In the genomic region with DNA sequence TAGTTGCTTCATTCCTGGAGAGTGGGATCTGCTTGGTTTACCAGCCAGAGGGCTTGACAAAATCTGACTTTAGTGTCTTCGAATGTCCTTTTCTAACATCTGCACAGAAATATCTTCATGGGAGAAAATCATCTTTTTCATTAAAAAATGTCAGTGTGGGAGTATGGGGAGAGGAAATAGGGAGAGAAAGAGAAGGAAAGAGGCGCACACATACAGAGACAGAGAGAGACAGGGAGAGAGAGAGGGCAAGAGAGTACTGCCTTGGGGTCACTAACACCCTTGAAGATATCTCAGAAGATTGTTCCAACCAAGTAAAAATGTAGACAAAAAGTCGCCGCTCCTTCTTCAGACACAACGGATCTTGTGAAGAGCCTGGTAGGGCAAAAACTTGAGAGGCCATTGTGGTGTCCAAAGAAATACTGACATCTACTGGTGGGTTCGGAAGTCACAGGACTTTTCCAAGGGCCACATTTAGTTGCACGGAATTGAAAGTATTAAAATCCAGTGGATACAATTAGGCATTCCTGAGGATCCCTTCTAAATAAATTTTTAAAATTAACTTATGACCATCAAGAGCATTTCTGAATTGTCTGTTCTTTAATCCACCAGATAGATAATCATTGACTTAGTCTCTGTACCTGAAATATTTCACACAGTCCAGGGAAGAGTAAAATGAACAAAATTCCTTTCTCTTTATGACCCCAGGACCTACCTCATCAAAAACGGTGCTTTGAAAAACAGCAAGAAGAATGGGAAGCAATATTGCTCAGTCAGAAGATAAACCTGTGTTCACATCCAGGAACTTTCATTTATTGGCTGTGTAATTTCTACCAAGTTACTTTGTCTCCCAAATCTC, we compare ENCODE assay signal across 8 cellular contexts. TPM values are rescaled to one million over a fixed set of nuclear protein-coding genes. Genes with fewer than 3 reads are reported as not detected.
DNase-seq lines count a peak whose midpoint lies in the region; ATAC-seq and TF ChIP-seq lines count a peak whose summit lies in the region.

No MANE protein-coding gene starts in this region.

- WGBS in heart left ventricle, 4 donors, result 11 to 14% (median 13%) methylated on average over 8 of the region's 8 CpGs
- 8 to 14% (median 10%) methylated on average over 8 of the region's 8 CpGs for WGBS in psoas muscle, 3 donors

- H3K4me3 ChIP-seq in Caco-2 (ENCODE audit: low read depth, low read length) (no peak overlapping the region), SJCRH30 (peak overlapping the region; percentile 21), heart left ventricle (peak overlapping the region in 5 of 12 donors; percentile 16 to 42 (median 24)), psoas muscle (peak overlapping the region; percentile 28)

- no TSS peak for BruUV-seq in Caco-2 (replicated peaks; lab: Mats Ljungman, UMichigan)

- H3K27me3 ChIP-seq in Caco-2 (replicated peaks; ENCODE audit: control insufficient read depth, insufficient read depth, low read length) (no peaks in the 10 kb centered on the region), SJCRH30 (no peaks in the 10 kb centered on the region), heart left ventricle (no peaks in the 10 kb centered on the region), psoas muscle (ENCODE audit: insufficient read depth in 3 of 3, low read length in 2 of 3) (no peaks in the 10 kb centered on the region)

- H3K4me1 ChIP-seq in Caco-2, result no peaks in the 10 kb centered on the region
- H3K4me1 ChIP-seq in SJCRH30, result peaks cover 4% of the 10 kb centered on the region; the same call in 1 of the 2 replicates
- peaks cover 0 to 9% (median 0%) of the 10 kb centered on the region in 12 donors for H3K4me1 ChIP-seq in heart left ventricle
- H3K4me1 ChIP-seq in psoas muscle, result no peaks in the 10 kb centered on the region

- peak; percentile 88 to 93 for TF ChIP-seq CTCF in Caco-2 (IDR thresholded peaks at IDR 0.05; ENCODE audit: insufficient read depth in 1 of 2, low read depth in 1 of 2, low read length in 1 of 2, severe bottlenecking in 1 of 2, unreplicated experiment in 1 of 2)
- TF ChIP-seq CTCF in heart left ventricle (IDR thresholded peaks at IDR 0.05), result peak; percentile 77 to 91 (median 85)
- peak; percentile 86 for TF ChIP-seq CTCF in psoas muscle (IDR thresholded peaks at IDR 0.05)

- ATAC-seq in GM19372 (IDR thresholded peaks at IDR 0.05; ENCODE audit: low read depth, unreplicated experiment) (peak; percentile 89), heart left ventricle (peak; percentile 73 to 87 (median 84)), psoas muscle (peak; percentile 72 to 96 (median 80)), GM19328 (IDR thresholded peaks at IDR 0.05; ENCODE audit: unreplicated experiment) (no peak)
- ATAC-seq in activated naive CD8-positive, alpha-beta T cell treated with anti-CD3 and anti-CD28 coated beads, Interleukin-2, amount 10 ng/mL, durations not matched to agents 7 days and 5 days (ENCODE audit: low read depth), result peak; percentile 67

- no peak overlapping the region for H3K27ac Mint-ChIP-seq in Caco-2 (ENCODE audit: unreplicated experiment)
- peak overlapping the region; percentile 27 for H3K27ac Mint-ChIP-seq in activated naive CD8-positive, alpha-beta T cell treated with anti-CD3 and anti-CD28 coated beads, Interleukin-2, amount 10 ng/mL, durations not matched to agents 7 days and 5 days

- H3K4me1 Mint-ChIP-seq in Caco-2 (ENCODE audit: low read depth, unreplicated experiment), result peaks cover 6% of the 10 kb centered on the region
- H3K4me1 Mint-ChIP-seq in activated naive CD8-positive, alpha-beta T cell treated with anti-CD3 and anti-CD28 coated beads, Interleukin-2, amount 10 ng/mL, durations not matched to agents 7 days and 5 days, result peaks cover 8% of the 10 kb centered on the region

- POLR2A ChIA-PET in Caco-2 (lab: Charles Lee), result no interaction called here
- POLR2A ChIA-PET in activated naive CD8-positive, alpha-beta T cell treated with anti-CD3 and anti-CD28 coated beads, Interleukin-2, amount 10 ng/mL, durations not matched to agents 7 days and 5 days (lab: Charles Lee), result interaction anchor here (0.6 kb wide), 1 partner anchor 416 kb away, joined by 5 read pairs; no protein-coding TSS in a partner anchor

- CTCF ChIA-PET in Caco-2 (lab: Charles Lee), result interaction anchor here (0.9 kb wide), 1 partner anchor 27 kb away, joined by 3 read pairs; no protein-coding TSS in a partner anchor

- H3K27ac ChIP-seq in SJCRH30 (no peak overlapping the region; the same call in 1 of the 2 replicates), heart left ventricle (peak overlapping the region in 1 of 12 donors; percentile 30), psoas muscle (no peak overlapping the region)

- DNase-seq in Caco-2 (peak; percentile 56 to 75), HuH-7 (ENCODE audit: low spot score) (peak; percentile 37), SJCRH30 (peak; percentile 51 to 86), heart left ventricle (peak in 2 of 5 donors; percentile 49 to 50), psoas muscle (no peak)
- DNase-seq in activated naive CD8-positive, alpha-beta T cell treated with anti-CD3 and anti-CD28 coated beads, Interleukin-2, amount 10 ng/mL, durations not matched to agents 7 days and 5 days, result no peak

- H3K4me3 Mint-ChIP-seq in Caco-2 (ENCODE audit: unreplicated experiment), result peak overlapping the region; percentile 24
- peak overlapping the region; percentile 53 for H3K4me3 Mint-ChIP-seq in activated naive CD8-positive, alpha-beta T cell treated with anti-CD3 and anti-CD28 coated beads, Interleukin-2, amount 10 ng/mL, durations not matched to agents 7 days and 5 days

- H3K36me3 Mint-ChIP-seq in Caco-2 (ENCODE audit: insufficient read depth, unreplicated experiment), result no peaks in the 10 kb centered on the region
- peaks cover 4% of the 10 kb centered on the region for H3K36me3 Mint-ChIP-seq in activated naive CD8-positive, alpha-beta T cell treated with anti-CD3 and anti-CD28 coated beads, Interleukin-2, amount 10 ng/mL, durations not matched to agents 7 days and 5 days

- H3K27me3 Mint-ChIP-seq in Caco-2 (ENCODE audit: insufficient read depth, unreplicated experiment), result peaks cover 3% of the 10 kb centered on the region
- peaks cover 2% of the 10 kb centered on the region for H3K27me3 Mint-ChIP-seq in activated naive CD8-positive, alpha-beta T cell treated with anti-CD3 and anti-CD28 coated beads, Interleukin-2, amount 10 ng/mL, durations not matched to agents 7 days and 5 days

- intact Hi-C loops in Caco-2 (cut with micrococcal nuclease; ENCODE audit: unreplicated experiment) (loop anchor here (1.0 kb wide), 3 partner anchors 366 to 429 kb away; no protein-coding TSS in a partner anchor), heart left ventricle (cut with DNase I) (loop anchor here (1.0 to 10.0 kb wide), 11 partner anchors 177 to 430 kb away; no protein-coding TSS in a partner anchor), psoas muscle (cut with DNase I) (loop anchor here (1.0 to 5.0 kb wide), 3 partner anchors 415 to 430 kb away; no protein-coding TSS in a partner anchor)

- H3K36me3 ChIP-seq in Caco-2 (ENCODE audit: control insufficient read depth, insufficient read depth, low read length) (no peaks in the 10 kb centered on the region), SJCRH30 (no peaks in the 10 kb centered on the region), heart left ventricle (no peaks in the 10 kb centered on the region), psoas muscle (ENCODE audit: insufficient read depth in 1 of 2, low read depth in 1 of 2) (no peaks in the 10 kb centered on the region)

- H3K9me3 ChIP-seq in Caco-2, result peaks cover 24% of the 10 kb centered on the region
- peaks cover 5% of the 10 kb centered on the region; the same call in 1 of the 2 replicates for H3K9me3 ChIP-seq in SJCRH30 (replicated peaks)
- H3K9me3 ChIP-seq in heart left ventricle, result peaks cover 0 to 19% (median 13%) of the 10 kb centered on the region in 12 donors
- H3K9me3 ChIP-seq in psoas muscle, result peaks cover 8% of the 10 kb centered on the region

- no peak for TF ChIP-seq POLR2A in heart left ventricle (IDR thresholded peaks at IDR 0.05)

- H3K9me3 Mint-ChIP-seq in Caco-2 (ENCODE audit: unreplicated experiment), result peaks cover 46% of the 10 kb centered on the region
- peaks cover 4% of the 10 kb centered on the region for H3K9me3 Mint-ChIP-seq in activated naive CD8-positive, alpha-beta T cell treated with anti-CD3 and anti-CD28 coated beads, Interleukin-2, amount 10 ng/mL, durations not matched to agents 7 days and 5 days

RNA-seq across cellular contexts. Expression of a gene that starts 29.7 kb away (rescaled TPM):
- total RNA-seq in Caco-2 (2022), result 50.4 and 53.7 TPM in 2 replicates
- 1,733 and 1,784 TPM in 2 replicates for total RNA-seq in SJCRH30 (2014; rRNA removed; shearing (Covaris generic))
- 1,000 to 10,000 TPM; 1,681 to 1,738 TPM for total RNA-seq in activated naive CD8-positive, alpha-beta T cell treated with anti-CD3 and anti-CD28 coated beads, Interleukin-2, amount 10 ng/mL, durations not matched to agents 7 days and 5 days
- 1,000 to 10,000 TPM in 1 of 9 donors, 100 to 1,000 TPM in 8; 249 to 1,163 (median 387) TPM for total RNA-seq in heart left ventricle
- polyA plus RNA-seq in heart left ventricle, result 100 to 1,000 TPM; 267 to 456 TPM
- 100 to 1,000 TPM; 166 to 315 (median 198) TPM for total RNA-seq in psoas muscle
- 100 to 1,000 TPM; 126 to 443 (median 175) TPM for polyA plus RNA-seq in psoas muscle

RNA-seq across cellular contexts. Expression of a gene that starts 56.2 kb away (rescaled TPM):
- total RNA-seq in Caco-2 (2022) (8.6 and 11.0 TPM in 2 replicates), heart left ventricle (1 to 10 TPM; 2.7 to 6.0 (median 4.6) TPM), psoas muscle (1 to 10 TPM in 3 of 4 donors, under 1 TPM in 1; 0.84 to 2.7 (median 1.9) TPM)
- total RNA-seq in SJCRH30 (2014; rRNA removed; shearing (Covaris generic)), result 10.8 and 11.9 TPM in 2 replicates
- 10 to 100 TPM; 15.3 to 17.1 TPM for total RNA-seq in activated naive CD8-positive, alpha-beta T cell treated with anti-CD3 and anti-CD28 coated beads, Interleukin-2, amount 10 ng/mL, durations not matched to agents 7 days and 5 days
- polyA plus RNA-seq in heart left ventricle (1 to 10 TPM; 1.8 to 3.0 TPM), psoas muscle (1 to 10 TPM in 2 of 3 donors, under 1 TPM in 1; 0.49 to 2.5 (median 2.3) TPM)

Comparison
In these comparisons a context has a peak if more than half of its experiments do, and no peak if none do; other contexts are left out.
1. DNase-seq: peak in Caco-2 (2 of 2), HuH-7 (single experiment) and SJCRH30 (2 of 2); none in activated naive CD8-positive, alpha-beta T cell treated with anti-CD3 and anti-CD28 coated beads, Interleukin-2, amount 10 ng/mL, durations not matched to agents 7 days and 5 days (single experiment) and psoas muscle (0 of 2).
2. Peak in every context shown above with its lines, with median percentiles within 50 percentile points of each other: CTCF ChIP-seq.